In genomic region chr21:14454642-14455009, GRCh38 we compare ENCODE assay signal across 10 cellular contexts.
DNase-seq lines count a peak whose midpoint lies in the region; ATAC-seq and TF ChIP-seq lines count a peak whose summit lies in the region.
"Had no signal": no experiment of that assay in that cellular context is flagged by ENCODE, and none has a peak within 500 bp of the region (broad histone marks: within the 10 kb centered on the region; RNA-seq: fewer than 3 reads in every experiment).

No MANE protein-coding gene starts in this region.

- BruUV-seq in PC-9 (replicated peaks; lab: Mats Ljungman, UMichigan), result no TSS peak

- no peak for DNase-seq in central memory CD8-positive, alpha-beta T cell (ENCODE audit: low spot score in 2 of 2)
- no peak for DNase-seq in PC-9
- DNase-seq in kidney tubule cell (ENCODE audit: low spot score), result no peak
- no peak for DNase-seq in foreskin keratinocyte
- DNase-seq in left lobe of liver (ENCODE audit: low spot score), result no peak
- DNase-seq: activated CD8-positive, alpha-beta memory T cell treated with anti-CD3 and anti-CD28 coated beads for 24 hours; RPMI8226 had no signal

- H3K9me2 ChIP-seq in PC-9 (ENCODE audit: insufficient read depth), result no peaks in the 10 kb centered on the region

- TF ChIP-seq CTCF in PC-9 (conservative IDR thresholded peaks at IDR 0.05) (no peak), foreskin keratinocyte (conservative IDR thresholded peaks at IDR 0.05) (no peak)

- intact Hi-C loops in PC-9 (cut with micrococcal nuclease; ENCODE audit: unreplicated experiment), result no loop called here

- no peaks in the 10 kb centered on the region for H3K36me3 ChIP-seq in PC-9 (ENCODE audit: low read depth)

- peak overlapping the region; percentile 47 for H3K27ac Mint-ChIP-seq in central memory CD8-positive, alpha-beta T cell (ENCODE audit: low read depth)

- H3K27ac ChIP-seq in PC-9, result no peak overlapping the region
- no peak overlapping the region for H3K27ac ChIP-seq in foreskin keratinocyte

- no peak overlapping the region for H3K4me3 Mint-ChIP-seq in central memory CD8-positive, alpha-beta T cell

- no peak overlapping the region for H3K4me2 ChIP-seq in PC-9

- H2AFZ ChIP-seq in PC-9, result no peak overlapping the region; the same call in 1 of the 2 replicates

- no peak overlapping the region for H3K4me3 ChIP-seq in PC-9

- ATAC-seq in GM18520 (IDR thresholded peaks at IDR 0.05; ENCODE audit: unreplicated experiment), result peak; percentile 65
- peak; percentile 77 for ATAC-seq in GM21423 (IDR thresholded peaks at IDR 0.05; ENCODE audit: unreplicated experiment)
- peak; percentile 64 for ATAC-seq in HG03135 (IDR thresholded peaks at IDR 0.05; ENCODE audit: unreplicated experiment)
- no peak for ATAC-seq in central memory CD8-positive, alpha-beta T cell (replicated peaks; ENCODE audit: extremely low read depth, poor library complexity, severe bottlenecking)
- ATAC-seq in foreskin keratinocyte, result no peak
- ATAC-seq in left lobe of liver, result no peak

- H3K9me3 ChIP-seq in PC-9 (ENCODE audit: insufficient read depth, low read depth), result no peaks in the 10 kb centered on the region

- no peaks in the 10 kb centered on the region for H3F3A ChIP-seq in PC-9 (ENCODE audit: insufficient read depth, low read depth)

- CTCF ChIA-PET in PC-9 (lab: Charles Lee), result no interaction called here

- H3K4me1 ChIP-seq in PC-9 (replicated peaks; ENCODE audit: insufficient read depth), result no peaks in the 10 kb centered on the region
- H3K4me1 ChIP-seq in foreskin keratinocyte, result no peaks in the 10 kb centered on the region

- no peaks in the 10 kb centered on the region for H3K27me3 ChIP-seq in PC-9 (ENCODE audit: insufficient read depth, low read depth)
- H3K27me3 ChIP-seq in foreskin keratinocyte, result no peaks in the 10 kb centered on the region

- peaks cover 20% of the 10 kb centered on the region for H3K4me1 Mint-ChIP-seq in central memory CD8-positive, alpha-beta T cell

- no peaks in the 10 kb centered on the region for H4K20me1 ChIP-seq in PC-9 (ENCODE audit: insufficient read depth)

- no peaks in the 10 kb centered on the region for H3K36me3 Mint-ChIP-seq in central memory CD8-positive, alpha-beta T cell (ENCODE audit: insufficient read depth)

- no peaks in the 10 kb centered on the region for H3K27me3 Mint-ChIP-seq in central memory CD8-positive, alpha-beta T cell

- no peaks in the 10 kb centered on the region for H3K79me2 ChIP-seq in PC-9 (ENCODE audit: low read depth)

- POLR2A ChIA-PET in PC-9 (lab: Charles Lee; ENCODE audit: unreplicated experiment), result no interaction called here

- H3K9me3 Mint-ChIP-seq in central memory CD8-positive, alpha-beta T cell, result no peaks in the 10 kb centered on the region

Comparison
In these comparisons a context has a peak if more than half of its experiments do, and no peak if none do; other contexts are left out.
1. ATAC-seq: peak in GM18520 (single experiment), GM21423 (single experiment) and HG03135 (single experiment); none in central memory CD8-positive, alpha-beta T cell (single experiment), foreskin keratinocyte (single experiment) and left lobe of liver (single experiment).